Comparison of ENCODE assay signal across 2 cellular contexts in genomic region chr15:93035953-93036810, GRCh38.
TF ChIP-seq lines count a peak whose summit lies in the region.

No MANE protein-coding gene starts in this region.

TF ChIP-seq in SK-N-SH treated with all-trans-retinoic acid at 6 μM for 48 hours, 23 proteins besides CTCF, POLR2A, EP300 and RAD21 (continued from another document):
- TF ChIP-seq TSHZ2 (CRISPR knock-in tag; IDR thresholded peaks at IDR 0.05) = no peak
- TF ChIP-seq SNAI2 (CRISPR knock-in tag; IDR thresholded peaks at IDR 0.05) = no peak
- no peak for TF ChIP-seq TOX (CRISPR knock-in tag; IDR thresholded peaks at IDR 0.05; ENCODE audit: borderline replicate concordance)
- no peak for TF ChIP-seq RARB (CRISPR knock-in tag; IDR thresholded peaks at IDR 0.05)
- TF ChIP-seq CSRNP3 (CRISPR knock-in tag; IDR thresholded peaks at IDR 0.05) = no peak
- TF ChIP-seq TCF4 (CRISPR knock-in tag; IDR thresholded peaks at IDR 0.05; ENCODE audit: borderline replicate concordance) = no peak
- TF ChIP-seq PPARA (CRISPR knock-in tag; IDR thresholded peaks at IDR 0.05; ENCODE audit: borderline replicate concordance) = no peak
- TF ChIP-seq ISL1 (CRISPR knock-in tag; IDR thresholded peaks at IDR 0.05) = no peak
- no peak for TF ChIP-seq CREB5 (CRISPR knock-in tag; IDR thresholded peaks at IDR 0.05; ENCODE audit: low read depth)
- no peak for TF ChIP-seq OSR1 (CRISPR knock-in tag; IDR thresholded peaks at IDR 0.05)

TF ChIP-seq in GM12878, 131 proteins besides CTCF, POLR2A, EP300 and RAD21 (continued from another document):
- no peak for TF ChIP-seq ZZZ3 (IDR thresholded peaks at IDR 0.05; ENCODE audit: control insufficient read depth, insufficient read length, low read depth)
- no peak for TF ChIP-seq ZNF274 (IDR thresholded peaks at IDR 0.05; ENCODE audit: insufficient read depth, insufficient read length)
- no peak for TF ChIP-seq HSF1 (IDR thresholded peaks at IDR 0.05; ENCODE audit: low read depth, low read length)
- no peak for TF ChIP-seq SUPT20H (IDR thresholded peaks at IDR 0.05; ENCODE audit: borderline replicate concordance, control insufficient read depth, low read depth, low read length)
- TF ChIP-seq EZH2 (IDR thresholded peaks at IDR 0.05; ENCODE audit: borderline replicate concordance, control insufficient read depth, low read depth, low read length) = no peak
- no peak for TF ChIP-seq DPF2 (IDR thresholded peaks at IDR 0.05)
- no peak for TF ChIP-seq STAT1 (conservative IDR thresholded peaks at IDR 0.05)
- no peak for TF ChIP-seq PRDM15 (CRISPR knock-in tag; IDR thresholded peaks at IDR 0.05)
- TF ChIP-seq TBL1XR1 (IDR thresholded peaks at IDR 0.05; ENCODE audit: low read depth, low read length) = no peak
- TF ChIP-seq MYC (IDR thresholded peaks at IDR 0.05; ENCODE audit: insufficient read depth, insufficient read length, insufficient replicate concordance, low read length, severe bottlenecking) = no peak
- TF ChIP-seq BHLHE40 (IDR thresholded peaks at IDR 0.05; ENCODE audit: borderline replicate concordance in 1 of 2, low read depth in 2 of 2, low read length in 1 of 2) = peak; percentile 63 to 84; a peak in 2 of 4 replicates
- no peak for TF ChIP-seq BACH1 (IDR thresholded peaks at IDR 0.05; ENCODE audit: borderline replicate concordance)
- TF ChIP-seq RUNX3 (IDR thresholded peaks at IDR 0.05; ENCODE audit: low read length) = peak; percentile 34; the same call in 1 of the 2 replicates
- TF ChIP-seq ZSCAN29 (IDR thresholded peaks at IDR 0.05) = no peak
- no peak for TF ChIP-seq PAX5 (IDR thresholded peaks at IDR 0.05; ENCODE audit: borderline replicate concordance, low read depth, low read length)
- TF ChIP-seq NR2C1 (IDR thresholded peaks at IDR 0.05) = no peak
- TF ChIP-seq HCFC1 (IDR thresholded peaks at IDR 0.05; ENCODE audit: low read length) = no peak
- TF ChIP-seq ATF3 (IDR thresholded peaks at IDR 0.05; ENCODE audit: borderline replicate concordance, extremely low read depth, low read depth, low read length) = 0 out of 2 replicates have a peak, but pooled peaks have one; percentile 8
- TF ChIP-seq SMC3 (IDR thresholded peaks at IDR 0.05; ENCODE audit: borderline replicate concordance, low read length) = peak; percentile 33; the same call in 1 of the 2 replicates
- TF ChIP-seq TCF3 (IDR thresholded peaks at IDR 0.05; ENCODE audit: borderline replicate concordance, insufficient read depth, low read depth, low read length) = no peak
- TF ChIP-seq CHD2 (IDR thresholded peaks at IDR 0.05; ENCODE audit: borderline replicate concordance, low read depth, low read length) = no peak
- TF ChIP-seq NBN (IDR thresholded peaks at IDR 0.05) = no peak
- TF ChIP-seq FOXK2 (IDR thresholded peaks at IDR 0.05) = no peak
- no peak for TF ChIP-seq REST (IDR thresholded peaks at IDR 0.05; ENCODE audit: low read depth, low read length)
- TF ChIP-seq ELK1 (IDR thresholded peaks at IDR 0.05; ENCODE audit: low read depth, low read length) = no peak
- no peak for TF ChIP-seq ZNF384 (IDR thresholded peaks at IDR 0.05; ENCODE audit: borderline replicate concordance, low read depth, low read length)
